Comparison of ENCODE assay signal across 8 cellular contexts in the genomic region with DNA sequence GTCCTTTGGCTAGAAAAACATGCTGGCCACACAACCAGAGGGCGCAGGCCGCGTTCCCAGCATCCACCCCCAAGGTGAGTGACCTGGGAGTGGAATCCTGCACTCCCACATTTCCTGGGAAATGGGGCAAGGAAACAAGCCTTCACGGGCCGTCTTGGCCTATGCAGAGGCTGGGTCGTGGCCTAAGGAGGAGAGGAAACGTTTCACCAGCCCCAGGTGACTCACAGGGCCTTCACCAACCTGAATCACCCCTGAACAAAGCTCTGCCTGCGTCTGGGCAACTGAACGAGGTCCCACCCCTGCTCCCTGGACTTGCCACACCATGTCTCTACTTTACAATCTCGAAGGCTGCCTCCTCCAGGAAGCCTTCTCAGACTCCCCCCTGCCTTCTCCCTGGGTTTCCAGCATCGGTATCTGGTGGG. TPM values are rescaled to one million over a fixed set of nuclear protein-coding genes. Genes with fewer than 3 reads are reported as not detected.
DNase-seq lines count a peak whose midpoint lies in the region; ATAC-seq and TF ChIP-seq lines count a peak whose summit lies in the region.

No MANE protein-coding gene starts in this region.

- peaks cover 98% of the 10 kb centered on the region for H3K4me1 ChIP-seq in DOHH2 (ENCODE audit: control insufficient read depth, low read length)

- H3K27ac Mint-ChIP-seq in T-helper 17 cell: peak overlapping the region; percentile 100
- H3K27ac Mint-ChIP-seq in effector memory CD8-positive, alpha-beta T cell: peak overlapping the region; percentile 94 to 97

- peaks cover 39% of the 10 kb centered on the region for H4K20me1 ChIP-seq in DOHH2 (ENCODE audit: control insufficient read depth, insufficient read depth, low read depth, low read length)

- peaks cover 5% of the 10 kb centered on the region for H3K36me3 Mint-ChIP-seq in T-helper 17 cell (ENCODE audit: low read depth)
- H3K36me3 Mint-ChIP-seq in effector memory CD8-positive, alpha-beta T cell (ENCODE audit: insufficient read depth): peaks cover 88% of the 10 kb centered on the region

- no peaks in the 10 kb centered on the region for H3K9me2 ChIP-seq in DOHH2 (replicated peaks; ENCODE audit: control insufficient read depth, low read length)

- intact Hi-C loops in sciatic nerve (cut with DNase I): no loop called here

- TF ChIP-seq CTCF in DOHH2 (IDR thresholded peaks at IDR 0.05; ENCODE audit: low read depth, low read length, poor library complexity, severe bottlenecking): no peak

- H3K36me3 ChIP-seq in DOHH2 (ENCODE audit: control insufficient read depth, low read length): peaks cover 56% of the 10 kb centered on the region

- ATAC-seq in T-helper 17 cell: no peak
- no peak for ATAC-seq in effector memory CD8-positive, alpha-beta T cell (replicated peaks)
- peak; percentile 34 for ATAC-seq in sciatic nerve
- no peak for ATAC-seq in HG02885 (IDR thresholded peaks at IDR 0.05; ENCODE audit: poor library complexity, unreplicated experiment)
- no peak for ATAC-seq in GM21825 (IDR thresholded peaks at IDR 0.05; ENCODE audit: unreplicated experiment)
- ATAC-seq in GM18511 (IDR thresholded peaks at IDR 0.05; ENCODE audit: unreplicated experiment): no peak

- H3K9me3 ChIP-seq in DOHH2 (ENCODE audit: control insufficient read depth, insufficient read depth, low read length) (no peaks in the 10 kb centered on the region), T-helper 17 cell (ENCODE audit: control insufficient read depth, low read length, poor library complexity, severe bottlenecking) (no peaks in the 10 kb centered on the region)

- DNase-seq in T-helper 17 cell: peak in 1 of 3 donors; percentile 49
- DNase-seq in effector memory CD8-positive, alpha-beta T cell: no peak
- no peak for DNase-seq in sciatic nerve (ENCODE audit: low spot score)
- no peak for DNase-seq in COR-L47 (lab: John Stamatoyannopoulos, UW)

- H3K4me2 ChIP-seq in DOHH2 (ENCODE audit: low read length): 0 out of 2 replicates have a peak overlapping the region, but pooled peaks have one; percentile 1

- H3K4me3 Mint-ChIP-seq in T-helper 17 cell: peak overlapping the region; percentile 59
- H3K4me3 Mint-ChIP-seq in effector memory CD8-positive, alpha-beta T cell: peak overlapping the region; percentile 66 to 90

- no peaks in the 10 kb centered on the region for H3K9me3 Mint-ChIP-seq in effector memory CD8-positive, alpha-beta T cell

- peaks cover 14% of the 10 kb centered on the region for H3F3A ChIP-seq in DOHH2 (ENCODE audit: control insufficient read depth, insufficient read depth)

- H3K4me3 ChIP-seq in DOHH2 (ENCODE audit: low read length): no peak overlapping the region

- H3K27me3 ChIP-seq in DOHH2 (ENCODE audit: control insufficient read depth, low read length): no peaks in the 10 kb centered on the region

- H3K4me1 Mint-ChIP-seq in T-helper 17 cell: peaks cover 73% of the 10 kb centered on the region
- H3K4me1 Mint-ChIP-seq in effector memory CD8-positive, alpha-beta T cell (ENCODE audit: low read depth in 2 of 2): peaks cover 86 to 87% of the 10 kb centered on the region in 2 donors

- H3K27me3 Mint-ChIP-seq in T-helper 17 cell: no peaks in the 10 kb centered on the region
- H3K27me3 Mint-ChIP-seq in effector memory CD8-positive, alpha-beta T cell: no peaks in the 10 kb centered on the region

- no peak overlapping the region for H3K27ac ChIP-seq in DOHH2 (ENCODE audit: low read depth, low read length)

- H3K79me2 ChIP-seq in DOHH2 (ENCODE audit: control insufficient read depth, low read length): peaks cover 100% of the 10 kb centered on the region

RNA-seq across cellular contexts. Expression of a gene that starts 13.2 kb away (rescaled TPM):
- total RNA-seq in T-helper 17 cell (1,000 to 10,000 TPM; 1,038 to 1,220 TPM), sciatic nerve (973 TPM)
